In the genomic region with DNA sequence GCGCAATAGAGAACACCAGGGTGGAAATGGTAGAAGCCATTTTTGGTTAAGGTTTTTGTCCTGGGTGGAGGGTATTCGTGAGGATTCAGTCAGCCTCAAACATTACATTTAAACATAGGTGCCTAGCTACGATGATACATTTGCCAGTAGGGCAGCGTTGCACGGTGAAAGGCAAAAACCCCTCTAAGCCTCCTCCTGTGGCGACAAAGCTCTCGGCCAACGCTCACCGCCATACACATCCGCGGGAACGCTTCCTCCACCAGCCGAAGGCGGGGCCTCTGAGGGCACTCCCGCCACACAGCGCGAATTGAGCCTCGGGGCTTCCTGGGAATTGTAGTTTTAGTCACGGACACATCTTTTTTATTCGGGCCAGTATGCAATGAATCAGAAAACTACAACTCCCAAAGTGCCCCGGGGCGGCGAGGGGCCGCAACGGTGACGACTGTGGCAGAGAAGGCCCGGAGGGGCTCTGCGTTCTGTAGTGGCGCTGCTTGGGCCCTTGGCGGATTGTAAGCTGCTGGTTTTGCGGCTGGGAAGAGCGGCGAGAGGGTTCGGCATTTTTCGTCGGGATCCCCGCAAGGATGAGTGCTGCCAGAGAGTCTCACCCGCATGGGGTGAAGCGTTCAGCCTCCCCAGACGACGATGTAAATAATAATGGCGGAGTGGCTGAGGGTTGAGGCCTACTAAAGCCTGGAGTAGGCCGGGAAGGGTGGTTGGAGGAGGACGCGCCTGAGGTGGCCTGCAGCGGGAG, we compare ENCODE assay signal across 8 cellular contexts.
A peak's percentile ranks its signal among the peaks of the same experiment; 100 is the strongest.
DNase-seq lines count a peak whose midpoint lies in the region; ATAC-seq, FAIRE-seq and TF ChIP-seq lines count a peak whose summit lies in the region.

C11orf58 (plus strand) TSS at position 450 of the 751 bp plus-strand sequence; CDS start at position 582, 132 bp downstream.

- ATAC-seq in GM19035 (IDR thresholded peaks at IDR 0.05; ENCODE audit: unreplicated experiment) (peak; percentile 96), HG03354 (IDR thresholded peaks at IDR 0.05; ENCODE audit: poor library complexity, severe bottlenecking, unreplicated experiment) (peak; percentile 97)
- peak; percentile 98 for ATAC-seq in activated CD4-positive, CD25-positive, alpha-beta regulatory T cell treated with anti-CD3 and anti-CD28 coated beads, Interleukin-2, amount 50 U/mL, for 24 hours

- no peak for TF ChIP-seq CTCF in AG09319 (IDR thresholded peaks at IDR 0.05; ENCODE audit: low read depth, low read length)

- FAIRE-seq in islet of Langerhans (lab: Jason Lieb, UNC) = peak; percentile 87

- DNase-seq in AG09319 (ENCODE audit: extremely low read depth, low read depth) = peak; percentile 92
- DNase-seq in NCI-H446 treated with DMSO at 0.1 percent for 48 hours (lab: John Stamatoyannopoulos, UW) = peak; percentile 97
- DNase-seq in cerebellar cortex (ENCODE audit: low spot score) = peak; percentile 98
- peak; percentile 86 for DNase-seq in stimulated activated CD4-positive, alpha-beta T cell treated with anti-CD3 and anti-CD28 coated beads, Interleukin-12 subunit alpha, Interleukin-12 subunit beta, amount 100 ng/mL, for 4 hours

Comparison
In these comparisons a context has a peak if more than half of its experiments do, and no peak if none do; other contexts are left out.
1. Peak in every context shown above with its lines: DNase-seq and ATAC-seq.